ENCODE assay signal across 11 cellular contexts in genomic region chr16:57358527-57359095, GRCh38. TPM values are rescaled to one million over a fixed set of nuclear protein-coding genes. Genes with fewer than 3 reads are reported as not detected.
DNase-seq lines count a peak whose midpoint lies in the region; ATAC-seq and TF ChIP-seq lines count a peak whose summit lies in the region.
"Had no signal": no experiment of that assay in that cellular context is flagged by ENCODE, and none has a peak within 500 bp of the region (broad histone marks: within the 10 kb centered on the region; RNA-seq: fewer than 3 reads in every experiment).

TSS of gene CCL22 (plus strand) at chr16:57358783. CDS start at chr16:57358817, 34 bp downstream.

- H3K9ac ChIP-seq in mammary epithelial cell (ENCODE audit: insufficient read depth, low read length): no peak within 1 kb of the TSS

- no peak for DNase-seq in activated naive CD4-positive, alpha-beta T cell (lab: John Stamatoyannopoulos, UW)
- DNase-seq in T-cell (no peak), HAP-1 (ENCODE audit: low spot score in 2 of 2) (no peak), NCI-H774 (lab: John Stamatoyannopoulos, UW) (no peak), mammary epithelial cell (no peak)
- DNase-seq in stimulated activated naive CD8-positive, alpha-beta T cell treated with anti-CD3 and anti-CD28 coated beads, Interleukin-15, Interleukin-2, amounts not matched to agents 100 U/mL and 50 U/mL, for 24 hours: peak; percentile 57
- DNase-seq: activated CD4-positive, CD25-positive, alpha-beta regulatory T cell treated with anti-CD3 and anti-CD28 coated beads, Interleukin-2, amount 50 U/mL, for 72 hours had no signal

- intact Hi-C loops in mammary epithelial cell (cut with micrococcal nuclease): no loop called here

- H3K9me3 ChIP-seq in HAP-1 (no peaks in the 10 kb centered on the region), mammary epithelial cell (replicated peaks; ENCODE audit: insufficient read depth, low read length) (no peaks in the 10 kb centered on the region)

- H3K4me3 ChIP-seq in HAP-1 (no peak within 1 kb of the TSS), mammary epithelial cell (replicated peaks in 1 of 3; ENCODE audit: insufficient read depth in 1 of 3, low read depth in 2 of 3, low read length in 3 of 3) (no peak within 1 kb of the TSS)

- no peak within 1 kb of the TSS for H3K4me2 ChIP-seq in mammary epithelial cell (ENCODE audit: insufficient read depth, low read depth, low read length)

- ATAC-seq in HG02623 (IDR thresholded peaks at IDR 0.05; ENCODE audit: unreplicated experiment) (peak; percentile 45), T-cell (replicated peaks in 1 of 4) (no peak)
- ATAC-seq in stimulated activated naive CD8-positive, alpha-beta T cell treated with anti-CD3 and anti-CD28 coated beads, Interleukin-15, Interleukin-2, amounts not matched to agents 100 U/mL and 50 U/mL, for 24 hours: peak; percentile 84

- no peaks in the 10 kb centered on the region for H3K9me3 Mint-ChIP-seq in activated naive CD4-positive, alpha-beta T cell treated with anti-CD3 and anti-CD28 coated beads, Interleukin-2, amount 50 U/mL, for 24 hours
- no peaks in the 10 kb centered on the region for H3K9me3 Mint-ChIP-seq in T-cell
- H3K9me3 Mint-ChIP-seq: type B pancreatic cell had no signal

- H3K4me1 ChIP-seq in HAP-1 (no peaks in the 10 kb centered on the region), mammary epithelial cell (ENCODE audit: insufficient read depth, low read length) (peaks cover 3% of the 10 kb centered on the region)

- peak within 1 kb of the TSS; percentile 72 for H3K27ac Mint-ChIP-seq in activated naive CD4-positive, alpha-beta T cell treated with anti-CD3 and anti-CD28 coated beads, Interleukin-2, amount 50 U/mL, for 24 hours
- H3K27ac Mint-ChIP-seq in T-cell: no peak within 1 kb of the TSS
- H3K27ac Mint-ChIP-seq: type B pancreatic cell had no signal

- dilution Hi-C loops in mammary epithelial cell (cut with HindIII; ENCODE audit: low sequenced_read_pairs): no loop called here

- POLR2A ChIA-PET in T-cell (lab: Charles Lee): no interaction called here

- H3K36me3 ChIP-seq in HAP-1 (replicated peaks): no peaks in the 10 kb centered on the region
- H3K36me3 ChIP-seq in mammary epithelial cell (ENCODE audit: insufficient read depth, low read length): no peaks in the 10 kb centered on the region

- H3K27me3 Mint-ChIP-seq in activated naive CD4-positive, alpha-beta T cell treated with anti-CD3 and anti-CD28 coated beads, Interleukin-2, amount 50 U/mL, for 24 hours: no peaks in the 10 kb centered on the region
- peaks cover 0 to 4% of the 10 kb centered on the region in 2 donors for H3K27me3 Mint-ChIP-seq in T-cell
- H3K27me3 Mint-ChIP-seq: type B pancreatic cell had no signal

- H3K79me2 ChIP-seq in mammary epithelial cell (ENCODE audit: insufficient read depth, low read length): no peaks in the 10 kb centered on the region

- H2AFZ ChIP-seq in mammary epithelial cell (ENCODE audit: low read depth, low read length): no peak within 1 kb of the TSS

- no TSS peak for BruUV-seq in mammary epithelial cell (replicated peaks; lab: Mats Ljungman, UMichigan)

- H3K27ac ChIP-seq in mammary epithelial cell (ENCODE audit: insufficient read depth, low read depth, low read length): no peak within 1 kb of the TSS

- 85% methylated on average over 8 of the region's 9 CpGs for WGBS in mammary epithelial cell (ENCODE audit: low coverage, missing lambda C conversion rate)

- H3K4me3 Mint-ChIP-seq in activated naive CD4-positive, alpha-beta T cell treated with anti-CD3 and anti-CD28 coated beads, Interleukin-2, amount 50 U/mL, for 24 hours: no peak within 1 kb of the TSS
- no peak within 1 kb of the TSS for H3K4me3 Mint-ChIP-seq in T-cell
- H3K4me3 Mint-ChIP-seq: type B pancreatic cell had no signal

- in situ Hi-C loops in HAP-1 (cut with MboI; ENCODE audit: low sequenced_read_pairs) (no loop called here), mammary epithelial cell (cut with MboI; ENCODE audit: low sequenced_read_pairs in 2 of 2) (no loop called here)

- no peaks in the 10 kb centered on the region for H4K20me1 ChIP-seq in mammary epithelial cell (ENCODE audit: insufficient read depth, low read length)

- no peak for TF ChIP-seq CTCF in mammary epithelial cell (conservative IDR thresholded peaks at IDR 0.05 in 1 of 2, IDR thresholded peaks at IDR 0.05 in 1 of 2; ENCODE audit: extremely low read depth in 1 of 2, insufficient read depth in 1 of 2, low read depth in 1 of 2, low read length in 2 of 2)

- H3K27me3 ChIP-seq in HAP-1 (ENCODE audit: low read depth) (no peaks in the 10 kb centered on the region), mammary epithelial cell (ENCODE audit: insufficient read depth, low read length) (no peaks in the 10 kb centered on the region)

- CTCF ChIA-PET in T-cell (lab: Charles Lee) (no interaction called here), mammary epithelial cell (lab: Charles Lee; ENCODE audit: low non-redundant PET) (no interaction called here)

- no peaks in the 10 kb centered on the region for H3K36me3 Mint-ChIP-seq in activated naive CD4-positive, alpha-beta T cell treated with anti-CD3 and anti-CD28 coated beads, Interleukin-2, amount 50 U/mL, for 24 hours
- H3K36me3 Mint-ChIP-seq in T-cell: no peaks in the 10 kb centered on the region
- H3K36me3 Mint-ChIP-seq: type B pancreatic cell had no signal

- H3K4me1 Mint-ChIP-seq in activated naive CD4-positive, alpha-beta T cell treated with anti-CD3 and anti-CD28 coated beads, Interleukin-2, amount 50 U/mL, for 24 hours: no peaks in the 10 kb centered on the region
- no peaks in the 10 kb centered on the region for H3K4me1 Mint-ChIP-seq in T-cell

RNA-seq across cellular contexts. Expression of gene CCL22, which starts in this region (rescaled TPM):
- total RNA-seq in T-cell (10 to 100 TPM in 3 of 5 donors, not detected in 2; 13.0 to 27.3 (median 13.0) TPM), mammary epithelial cell (under 1 TPM in 1 of 2 donors, not detected in 1; 0.17 TPM)
- polyA plus RNA-seq in mammary epithelial cell: 0.02 TPM
- not detected for polyA minus RNA-seq in mammary epithelial cell
- total RNA-seq: dermis microvascular lymphatic vessel endothelial cell had no signal

Comparison
In these comparisons a context has a peak if more than half of its experiments do, and no peak if none do; other contexts are left out.
1. ATAC-seq: peak in HG02623 (single experiment) and stimulated activated naive CD8-positive, alpha-beta T cell treated with anti-CD3 and anti-CD28 coated beads, Interleukin-15, Interleukin-2, amounts not matched to agents 100 U/mL and 50 U/mL, for 24 hours (single experiment); none in T-cell (0 of 4).